22 cellular contexts compared by ENCODE assay signal in genomic region chr11:133526790-133527189, GRCh38. TPM values are rescaled to one million over a fixed set of nuclear protein-coding genes. Genes with fewer than 3 reads are reported as not detected.
DNase-seq lines count a peak whose midpoint lies in the region; ATAC-seq and TF ChIP-seq lines count a peak whose summit lies in the region.
"Had no signal": no experiment of that assay in that cellular context is flagged by ENCODE, and none has a peak within 500 bp of the region (broad histone marks: within the 10 kb centered on the region; RNA-seq: fewer than 3 reads in every experiment).

No MANE protein-coding gene starts in this region.

- no peaks in the 10 kb centered on the region for H3K9me3 ChIP-seq in heart right ventricle
- H3K9me3 ChIP-seq in tibial artery = no peaks in the 10 kb centered on the region

- intact Hi-C loops in heart right ventricle (cut with DNase I) (loop anchor here in 2 of 10 donors (10.0 kb wide), 2 partner anchors 288 to 362 kb away; no protein-coding TSS in a partner anchor), tibial artery (cut with DNase I; ENCODE audit: low total_unique reads) (no loop called here)

- DNase-seq in NCI-H2171 treated with DMSO at 0.1 percent for 48 hours (lab: John Stamatoyannopoulos, UW) (peak; percentile 10), NCI-H2171 (lab: John Stamatoyannopoulos, UW) (no peak), NCI-H524 (lab: John Stamatoyannopoulos, UW) (peak; percentile 67 to 86), heart right ventricle (peak; percentile 35 to 36), retina (peak; percentile 45), tibial artery (no peak)
- no peak for DNase-seq in activated naive CD4-positive, alpha-beta T cell treated with anti-CD3 and anti-CD28 coated beads, Interleukin-2, amount 50 U/mL, for 72 hours (ENCODE audit: low spot score in 2 of 2)
- DNase-seq: DND-41, H9, HFFc6, KBM-7, MM.1S, NCI-H1048, NCI-H1436 treated with DMSO at 0.1 percent for 48 hours, NCI-H2029 treated with DMSO at 0.1 percent for 48 hours, NCI-H774, OCI-M1, SW 1271, T-helper 17 cell had no signal

- H3K4me3 ChIP-seq in heart right ventricle = no peak overlapping the region
- no peak overlapping the region for H3K4me3 ChIP-seq in tibial artery
- H3K4me3 ChIP-seq: GM12878 had no signal

- ATAC-seq in heart right ventricle = peak; percentile 65 to 96 (median 91)
- ATAC-seq in activated naive CD4-positive, alpha-beta T cell treated with anti-CD3 and anti-CD28 coated beads, Interleukin-2, amount 50 U/mL, for 72 hours = no peak
- ATAC-seq: GM12878, T-helper 17 cell had no signal

- peaks cover 0 to 14% (median 0%) of the 10 kb centered on the region in 9 donors for H3K4me1 ChIP-seq in heart right ventricle
- H3K4me1 ChIP-seq in tibial artery = peaks cover 0 to 2% (median 0%) of the 10 kb centered on the region in 4 donors

- no peaks in the 10 kb centered on the region for H3K36me3 Mint-ChIP-seq in activated naive CD4-positive, alpha-beta T cell treated with anti-CD3 and anti-CD28 coated beads, Interleukin-2, amount 50 U/mL, for 72 hours

- 25 to 35% methylated on average over 3 of the region's 3 CpGs for WGBS in heart right ventricle, 2 donors

- H3K27ac ChIP-seq in heart right ventricle (no peak overlapping the region), tibial artery (no peak overlapping the region)
- H3K27ac ChIP-seq: C4-2B had no signal

- no peaks in the 10 kb centered on the region for H3K36me3 ChIP-seq in heart right ventricle
- no peaks in the 10 kb centered on the region for H3K36me3 ChIP-seq in tibial artery

- TF ChIP-seq CTCF in heart right ventricle (IDR thresholded peaks at IDR 0.05) (no peak), tibial artery (IDR thresholded peaks at IDR 0.05) (no peak)

- H3K27me3 ChIP-seq in heart right ventricle (peaks cover 0 to 69% (median 37%) of the 10 kb centered on the region in 7 donors), tibial artery (peaks cover 0 to 26% of the 10 kb centered on the region in 2 donors)

- H3K9me3 Mint-ChIP-seq in activated naive CD4-positive, alpha-beta T cell treated with anti-CD3 and anti-CD28 coated beads, Interleukin-2, amount 50 U/mL, for 72 hours = no peaks in the 10 kb centered on the region
- H3K9me3 Mint-ChIP-seq: H9 had no signal

- H3K27ac Mint-ChIP-seq in activated naive CD4-positive, alpha-beta T cell treated with anti-CD3 and anti-CD28 coated beads, Interleukin-2, amount 50 U/mL, for 72 hours = no peak overlapping the region
- H3K27ac Mint-ChIP-seq: H9, HFFc6, T-helper 17 cell had no signal

RNA-seq across cellular contexts. Expression of gene OPCML, which starts 5.5 kb away (rescaled TPM):
- total RNA-seq in heart right ventricle = 1 to 10 TPM in 1 of 10 donors, under 1 TPM in 9; 0.07 to 1.2 (median 0.42) TPM
- polyA plus RNA-seq in heart right ventricle = under 1 TPM; under 0.01 to 0.07 TPM
- total RNA-seq in activated naive CD4-positive, alpha-beta T cell treated with anti-CD3 and anti-CD28 coated beads, Interleukin-2, amount 50 U/mL, for 72 hours = not detected
- total RNA-seq: GM12878, SK-MEL-5, T-helper 17 cell had no signal

Comparison
In these comparisons a context has a peak if more than half of its experiments do, and no peak if none do; other contexts are left out.
1. DNase-seq: peak in NCI-H2171 treated with DMSO at 0.1 percent for 48 hours (single experiment), NCI-H524 (2 of 2), heart right ventricle (2 of 2) and retina (single experiment); none in NCI-H2171 (single experiment), activated naive CD4-positive, alpha-beta T cell treated with anti-CD3 and anti-CD28 coated beads, Interleukin-2, amount 50 U/mL, for 72 hours (0 of 2) and tibial artery (0 of 2).
2. ATAC-seq: peak in heart right ventricle (8 of 8); none in activated naive CD4-positive, alpha-beta T cell treated with anti-CD3 and anti-CD28 coated beads, Interleukin-2, amount 50 U/mL, for 72 hours (0 of 2).